30 cellular contexts compared by ENCODE assay signal in the genomic region with DNA sequence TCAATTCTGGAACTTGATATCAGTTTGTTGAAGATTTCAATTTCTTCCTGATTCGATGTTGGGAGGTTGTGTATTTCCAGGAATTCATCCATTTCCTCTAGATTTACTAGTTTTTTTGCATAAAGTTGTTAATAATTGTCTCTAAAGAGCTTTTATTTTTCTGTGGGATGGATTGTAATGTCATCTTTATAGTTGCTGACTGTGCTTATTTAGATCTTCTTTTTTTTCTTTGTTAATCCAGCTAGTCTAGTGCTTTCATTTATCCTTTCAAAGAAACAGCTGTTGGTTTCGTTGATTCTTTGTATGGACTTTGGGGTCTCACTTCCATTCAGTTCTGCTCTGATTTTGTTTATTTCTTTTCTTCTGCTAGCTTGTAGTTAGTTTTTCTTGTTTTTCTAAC.
"Had no signal": no experiment of that assay in that cellular context is flagged by ENCODE, and none has a peak within 500 bp of the region (broad histone marks: within the 10 kb centered on the region; RNA-seq: fewer than 3 reads in every experiment).

No MANE protein-coding gene starts in this region.

- DNase-seq: activated B cell treated with CpG ODN at 0.5 μM for 24 hours; activated CD4-positive, alpha-beta memory T cell treated with anti-CD3 and anti-CD28 coated beads for 36 hours; activated CD4-positive, alpha-beta T cell treated with anti-CD3 and anti-CD28 coated beads for 4 hours; activated CD4-positive, alpha-beta T cell treated with anti-CD3 and anti-CD28 coated beads, Interleukin-2, amount 10 ng/mL, durations not matched to agents 24 days and 14 days; activated CD4-positive, alpha-beta T cell treated with anti-CD3 and anti-CD28 coated beads, Interleukin-2, amount 50 U/mL, for 1 hour; activated CD4-positive, alpha-beta T cell treated with anti-CD3 and anti-CD28 coated beads, Interleukin-2, amount 50 U/mL, for 4 hours; activated CD4-positive, CD25-positive, alpha-beta regulatory T cell treated with anti-CD3 and anti-CD28 coated beads, Interleukin-2, amount 50 U/mL, for 72 hours; activated CD8-positive, alpha-beta memory T cell treated with anti-CD3 and anti-CD28 coated beads for 24 hours; activated CD8-positive, alpha-beta memory T cell treated with anti-CD3 and anti-CD28 coated beads, Interleukin-2, amount 10 ng/mL, durations not matched to agents 7 days and 5 days; activated CD8-positive, alpha-beta memory T cell treated with anti-CD3 and anti-CD28 coated beads, Interleukin-2, amount 50 U/mL, for 48 hours; activated CD8-positive, alpha-beta T cell treated with anti-CD3 and anti-CD28 coated beads, Interleukin-2, amount 10 ng/mL, durations not matched to agents 7 days and 5 days; activated effector memory CD4-positive, alpha-beta T cell treated with Interleukin-2 at 50 U/mL for 16 hours; activated gamma-delta T cell; activated naive CD4-positive, alpha-beta T cell treated with anti-CD3 and anti-CD28 coated beads, Interleukin-2, amount 10 ng/mL, durations not matched to agents 7 days and 5 days; activated naive CD4-positive, alpha-beta T cell treated with Interleukin-2 at 50 U/mL for 16 hours; activated naive CD8-positive, alpha-beta T cell treated with anti-CD3 and anti-CD28 coated beads, Interleukin-2, amount 10 ng/mL, durations not matched to agents 7 days and 5 days; activated naive CD8-positive, alpha-beta T cell treated with anti-CD3 and anti-CD28 coated beads, Interleukin-2, amount 50 U/mL, for 24 hours; activated T-cell treated with anti-CD3 and anti-CD28 coated beads, Interleukin-2, amount 50 U/mL, for 24 hours; activated T-cell treated with anti-CD3 and anti-CD28 coated beads, Interleukin-2, amount 50 U/mL, for 48 hours; amygdala; anterior cingulate cortex; central memory CD4-positive, alpha-beta T cell; T-helper 1 cell; T-helper 2 cell; T-helper 9 cell had no signal

- H3K9me3 ChIP-seq: ascending aorta had no signal

- H3K4me3 ChIP-seq: ascending aorta, cardiac muscle cell had no signal

- FAIRE-seq: bronchial epithelial cell, TTC549 had no signal

- H3K27me3 ChIP-seq: ascending aorta, cardiac muscle cell had no signal

- H3K4me1 ChIP-seq: ascending aorta had no signal

- H3K36me3 ChIP-seq: ascending aorta, cardiac muscle cell had no signal

- H3K27ac ChIP-seq: ascending aorta, cardiac muscle cell, VCaP had no signal

- ATAC-seq: activated CD8-positive, alpha-beta memory T cell treated with anti-CD3 and anti-CD28 coated beads, Interleukin-2, amount 10 ng/mL, durations not matched to agents 7 days and 5 days; activated CD8-positive, alpha-beta T cell treated with anti-CD3 and anti-CD28 coated beads, Interleukin-2, amount 10 ng/mL, durations not matched to agents 7 days and 5 days; activated naive CD8-positive, alpha-beta T cell treated with anti-CD3 and anti-CD28 coated beads, Interleukin-2, amount 50 U/mL, for 24 hours had no signal
